10 cellular contexts compared by ENCODE assay signal in genomic region chr19:34269081-34269480, GRCh38. TPM values are rescaled to one million over a fixed set of nuclear protein-coding genes. Genes with fewer than 3 reads are reported as not detected.
A peak's percentile ranks its signal among the peaks of the same experiment; 100 is the strongest.
DNase-seq lines count a peak whose midpoint lies in the region; ATAC-seq, FAIRE-seq and TF ChIP-seq lines count a peak whose summit lies in the region.
"Had no signal": no experiment of that assay in that cellular context is flagged by ENCODE, and none has a peak within 500 bp of the region (broad histone marks: within the 10 kb centered on the region; RNA-seq: fewer than 3 reads in every experiment).

No MANE protein-coding gene starts in this region.

- H3K27me3 Mint-ChIP-seq in WTC11 (ENCODE audit: low read depth) = no peaks in the 10 kb centered on the region
- H3K27me3 Mint-ChIP-seq in stimulated activated naive B cell treated with anti-CD40 and anti-IgM and Interleukin-4, amounts not matched to agents 10 μg/mL and 1 μg/mL and 100 μg/mL, for 72 hours = no peaks in the 10 kb centered on the region
- H3K27me3 Mint-ChIP-seq: activated CD8-positive, alpha-beta memory T cell treated with anti-CD3 and anti-CD28 coated beads, Interleukin-2, amount 10 ng/mL, durations not matched to agents 7 days and 5 days had no signal

- DNase-seq in HEK293T (ENCODE audit: extremely low spot score) = no peak
- DNase-seq in WTC11 (ENCODE audit: low spot score) = no peak
- no peak for DNase-seq in kidney
- DNase-seq in stimulated activated naive B cell treated with anti-CD40 and anti-IgM and Interleukin-4, amounts not matched to agents 10 μg/mL and 1 μg/mL and 100 μg/mL, for 72 hours = no peak
- no peak for DNase-seq in SKM-1 treated with dmso at 0.1 percent for 144 hours (lab: John Stamatoyannopoulos, UW; ENCODE audit: unreplicated experiment)
- no peak for DNase-seq in DMS79 treated with DMSO at 0.1 percent for 48 hours (lab: John Stamatoyannopoulos, UW)
- no peak for DNase-seq in NK-92 (lab: John Stamatoyannopoulos, UW; ENCODE audit: unreplicated experiment)
- DNase-seq: activated CD8-positive, alpha-beta memory T cell treated with anti-CD3 and anti-CD28 coated beads, Interleukin-2, amount 10 ng/mL, durations not matched to agents 7 days and 5 days; foreskin melanocyte; NCI-H446 treated with DMSO at 0.1 percent for 48 hours had no signal

- H3K27ac ChIP-seq in kidney (ENCODE audit: low read depth in 2 of 2, low read length in 2 of 2) = peak overlapping the region; percentile 40 to 43

- POLR2A ChIA-PET in HEK293T (lab: Yijun Ruan, JAX) = interaction anchor here (1.8 kb wide), 1 partner anchor 8 kb away, joined by 6 read pairs; no protein-coding TSS in a partner anchor
- POLR2A ChIA-PET in WTC11 (lab: Charles Lee) = no interaction called here

- TF ChIP-seq CTCF in WTC11 (IDR thresholded peaks at IDR 0.05) = no peak
- no peak for TF ChIP-seq CTCF in kidney (IDR thresholded peaks at IDR 0.05; ENCODE audit: borderline replicate concordance, extremely low read depth, insufficient read depth)

- H3K9me3 ChIP-seq in kidney (ENCODE audit: control insufficient read depth in 1 of 2, low read length in 2 of 2) = no peaks in the 10 kb centered on the region

- FAIRE-seq in kidney (lab: Jason Lieb, UNC) = no peak

- no peaks in the 10 kb centered on the region for H3K36me3 ChIP-seq in kidney (ENCODE audit: control insufficient read depth in 1 of 2, insufficient read depth in 2 of 2, low read length in 2 of 2)

- H3K4me1 ChIP-seq in kidney (ENCODE audit: control insufficient read depth in 1 of 2, insufficient read depth in 1 of 2, low read depth in 1 of 2, low read length in 2 of 2) = peaks cover 18 to 27% of the 10 kb centered on the region in 2 donors

- H3K4me3 ChIP-seq in kidney (ENCODE audit: low read length in 2 of 2) = no peak overlapping the region

- CTCF ChIA-PET in HEK293T (lab: Yijun Ruan, JAX) = no interaction called here
- CTCF ChIA-PET in WTC11 (lab: Charles Lee) = interaction anchor here (0.6 to 2.6 kb wide), 3 partner anchors 11 to 221 kb away, joined by 3 to 5 read pairs (median 3); no protein-coding TSS in a partner anchor

- intact Hi-C loops in kidney (cut with DNase I) = no loop called here

- H3K36me3 Mint-ChIP-seq in WTC11 = no peaks in the 10 kb centered on the region
- peaks cover 4 to 17% of the 10 kb centered on the region in 2 donors for H3K36me3 Mint-ChIP-seq in stimulated activated naive B cell treated with anti-CD40 and anti-IgM and Interleukin-4, amounts not matched to agents 10 μg/mL and 1 μg/mL and 100 μg/mL, for 72 hours

- H3K4me1 Mint-ChIP-seq in WTC11 = peaks cover 35% of the 10 kb centered on the region
- H3K4me1 Mint-ChIP-seq in stimulated activated naive B cell treated with anti-CD40 and anti-IgM and Interleukin-4, amounts not matched to agents 10 μg/mL and 1 μg/mL and 100 μg/mL, for 72 hours = peaks cover 55 to 77% of the 10 kb centered on the region in 2 donors

- no peaks in the 10 kb centered on the region for H3K9me3 Mint-ChIP-seq in WTC11
- no peaks in the 10 kb centered on the region for H3K9me3 Mint-ChIP-seq in stimulated activated naive B cell treated with anti-CD40 and anti-IgM and Interleukin-4, amounts not matched to agents 10 μg/mL and 1 μg/mL and 100 μg/mL, for 72 hours

- peak overlapping the region; percentile 4; the same call in 1 of the 2 replicates for H3K27ac Mint-ChIP-seq in WTC11
- peak overlapping the region; percentile 86 for H3K27ac Mint-ChIP-seq in stimulated activated naive B cell treated with anti-CD40 and anti-IgM and Interleukin-4, amounts not matched to agents 10 μg/mL and 1 μg/mL and 100 μg/mL, for 72 hours

- ATAC-seq in WTC11 = no peak
- no peak for ATAC-seq in stimulated activated naive B cell treated with anti-CD40 and anti-IgM and Interleukin-4, amounts not matched to agents 10 μg/mL and 1 μg/mL and 100 μg/mL, for 72 hours (replicated peaks)

- H3K9ac ChIP-seq in kidney (ENCODE audit: low read length in 2 of 2) = no peak overlapping the region

- H3K4me3 Mint-ChIP-seq in WTC11 = no peak overlapping the region
- peak overlapping the region; percentile 8 to 14 for H3K4me3 Mint-ChIP-seq in stimulated activated naive B cell treated with anti-CD40 and anti-IgM and Interleukin-4, amounts not matched to agents 10 μg/mL and 1 μg/mL and 100 μg/mL, for 72 hours

TF ChIP-seq in HEK293T, 16 proteins besides CTCF, POLR2A, EP300 and RAD21:
- no peak for TF ChIP-seq FOXK2 (IDR thresholded peaks at IDR 0.05)
- TF ChIP-seq L3MBTL2 (conservative IDR thresholded peaks at IDR 0.05) = 0 out of 2 replicates have a peak, but pooled peaks have one; percentile 29
- TF ChIP-seq SUZ12 (IDR thresholded peaks at IDR 0.05) = no peak
- no peak for TF ChIP-seq PKNOX1 (IDR thresholded peaks at IDR 0.05)

TF ChIP-seq in WTC11, 78 proteins besides CTCF, POLR2A, EP300 and RAD21:
- TF ChIP-seq MLX (CRISPR knock-in tag; IDR thresholded peaks at IDR 0.05) = no peak
- no peak for TF ChIP-seq FOXP4 (CRISPR knock-in tag; IDR thresholded peaks at IDR 0.05)
- TF ChIP-seq TP53 (CRISPR knock-in tag; IDR thresholded peaks at IDR 0.05) = no peak
- no peak for TF ChIP-seq SOX15 (CRISPR knock-in tag; IDR thresholded peaks at IDR 0.05)
- no peak for TF ChIP-seq EMX1 (CRISPR knock-in tag; IDR thresholded peaks at IDR 0.05)
- no peak for TF ChIP-seq ZNF671 (CRISPR knock-in tag; IDR thresholded peaks at IDR 0.05)
- TF ChIP-seq NR3C1 (CRISPR knock-in tag; conservative IDR thresholded peaks at IDR 0.05; ENCODE audit: low read depth) = no peak
- no peak for TF ChIP-seq ZBTB21 (CRISPR knock-in tag; IDR thresholded peaks at IDR 0.05; ENCODE audit: borderline replicate concordance)
- no peak for TF ChIP-seq NR2C2 (CRISPR knock-in tag; IDR thresholded peaks at IDR 0.05)
- TF ChIP-seq USF1 (CRISPR knock-in tag; IDR thresholded peaks at IDR 0.05) = no peak
- TF ChIP-seq GRHL2 (CRISPR knock-in tag; IDR thresholded peaks at IDR 0.05; ENCODE audit: insufficient replicate concordance, severe bottlenecking) = no peak
- no peak for TF ChIP-seq ZMAT4 (CRISPR knock-in tag; IDR thresholded peaks at IDR 0.05)
- no peak for TF ChIP-seq GTF2I (CRISPR knock-in tag; conservative IDR thresholded peaks at IDR 0.05)
TF ChIP-seq in WTC11: peak in this region for 0.

RNA-seq across cellular contexts. Expression of gene GARRE1, which starts 14.7 kb away (rescaled TPM):
- total RNA-seq in WTC11 (2021) (16.7 to 20.8 TPM (median 19.8 TPM) in 3 replicates), kidney (37.7 TPM)
- polyA plus RNA-seq in kidney (ENCODE audit: insufficient read depth, low read depth, low replicate concordance) = 5.5 TPM
